Comparison of ENCODE assay signal across 8 cellular contexts in the genomic region with DNA sequence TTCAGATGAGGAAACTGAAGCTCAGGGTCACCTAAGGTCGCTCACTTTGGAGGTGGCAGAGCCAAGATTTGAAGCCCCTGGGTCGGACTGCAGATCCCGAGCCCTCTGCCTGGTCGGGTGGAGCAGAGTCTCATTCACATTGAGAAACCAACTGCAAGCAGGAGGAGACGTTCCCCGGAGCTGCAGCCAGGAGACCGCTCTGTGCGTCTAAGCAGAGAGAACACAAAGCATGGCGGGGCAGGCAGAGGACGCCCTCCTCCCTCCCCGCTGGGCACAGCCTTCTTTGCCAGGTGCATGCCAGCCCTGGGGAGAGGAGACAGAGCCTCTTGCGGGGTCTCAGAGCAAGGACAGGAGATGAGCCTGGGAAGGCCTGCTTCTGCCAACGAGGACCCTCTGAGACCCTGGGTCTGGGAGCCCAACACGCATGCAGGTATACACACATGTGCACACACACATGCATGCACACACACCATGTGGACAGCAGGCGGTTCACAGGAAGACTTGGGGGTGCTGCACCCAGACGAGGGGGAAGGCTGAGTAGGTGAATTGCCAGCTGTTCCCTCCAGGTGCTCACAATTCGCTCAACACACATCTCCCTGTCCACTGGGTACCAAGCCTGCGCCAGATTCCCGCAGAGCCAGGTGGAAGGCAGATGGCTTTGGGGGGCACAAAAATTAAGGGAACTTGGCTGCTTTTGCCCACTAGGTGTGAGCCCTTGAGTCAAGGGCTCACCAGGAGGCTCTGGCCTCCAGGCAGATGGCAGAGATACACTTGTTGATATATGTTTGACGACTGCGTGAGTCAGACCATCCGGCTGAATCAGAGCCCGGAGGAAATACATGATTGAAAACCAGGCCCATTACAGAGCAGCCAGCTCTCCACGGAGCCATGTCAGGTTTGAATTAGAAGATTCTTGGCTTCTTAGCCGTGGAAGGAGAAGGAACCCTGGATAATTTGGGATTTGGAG.
DNase-seq lines count a peak whose midpoint lies in the region; ATAC-seq and TF ChIP-seq lines count a peak whose summit lies in the region.

No MANE protein-coding gene starts in this region.

- peak overlapping the region; percentile 89 for H3K27ac Mint-ChIP-seq in stimulated activated effector memory CD8-positive, alpha-beta T cell treated with anti-CD3 and anti-CD28 coated beads, Interleukin-12 subunit alpha, Interleukin-12 subunit beta, amount 100 ng/mL, for 72 hours

- TF ChIP-seq CTCF in RWPE1 (conservative IDR thresholded peaks at IDR 0.05; ENCODE audit: low read depth) = peak; percentile 83

- peak; percentile 12 for DNase-seq in stimulated activated naive CD4-positive, alpha-beta T cell treated with Interleukin-2 at 50 U/mL for 16 hours (lab: John Stamatoyannopoulos, UW)
- no peak for DNase-seq in stimulated activated naive CD4-positive, alpha-beta T cell (lab: John Stamatoyannopoulos, UW)
- peak; percentile 99 for DNase-seq in RWPE1 (ENCODE audit: low spot score)
- DNase-seq in epithelial cell of prostate (ENCODE audit: low read depth, low spot score) = peak; percentile 73
- DNase-seq in stimulated activated effector memory CD8-positive, alpha-beta T cell treated with anti-CD3 and anti-CD28 coated beads, Interleukin-12 subunit alpha, Interleukin-12 subunit beta, amount 100 ng/mL, for 72 hours (ENCODE audit: low spot score in 2 of 2) = no peak
- no peak for DNase-seq in NCI-H82 (lab: John Stamatoyannopoulos, UW)
- no peak for DNase-seq in pons (ENCODE audit: low spot score)

- no peaks in the 10 kb centered on the region for H3K9me3 Mint-ChIP-seq in stimulated activated effector memory CD8-positive, alpha-beta T cell treated with anti-CD3 and anti-CD28 coated beads, Interleukin-12 subunit alpha, Interleukin-12 subunit beta, amount 100 ng/mL, for 72 hours

- POLR2A ChIA-PET in RWPE1 (lab: Yijun Ruan, JAX; ENCODE audit: low non-redundant PET) = interaction anchor here (0.5 kb wide), 1 partner anchor 86 kb away, joined by 3 read pairs; no protein-coding TSS in a partner anchor

- peak; percentile 92 for ATAC-seq in stimulated activated effector memory CD8-positive, alpha-beta T cell treated with anti-CD3 and anti-CD28 coated beads, Interleukin-12 subunit alpha, Interleukin-12 subunit beta, amount 100 ng/mL, for 72 hours
- ATAC-seq in HG03354 (IDR thresholded peaks at IDR 0.05; ENCODE audit: poor library complexity, severe bottlenecking, unreplicated experiment) = no peak

- peaks cover 15% of the 10 kb centered on the region for H3K4me1 Mint-ChIP-seq in stimulated activated effector memory CD8-positive, alpha-beta T cell treated with anti-CD3 and anti-CD28 coated beads, Interleukin-12 subunit alpha, Interleukin-12 subunit beta, amount 100 ng/mL, for 72 hours

- H3K27ac ChIP-seq in RWPE1 (peak overlapping the region; percentile 96), epithelial cell of prostate (peak overlapping the region; percentile 65)

- no peaks in the 10 kb centered on the region for H3K36me3 Mint-ChIP-seq in stimulated activated effector memory CD8-positive, alpha-beta T cell treated with anti-CD3 and anti-CD28 coated beads, Interleukin-12 subunit alpha, Interleukin-12 subunit beta, amount 100 ng/mL, for 72 hours

- CTCF ChIA-PET in RWPE1 (lab: Yijun Ruan, JAX) = interaction anchor here (0.5 to 5.6 kb wide), 21 partner anchors 9 to 867 kb away, joined by 3 to 63 read pairs (median 3); no protein-coding TSS in a partner anchor

- H3K4me3 Mint-ChIP-seq in stimulated activated effector memory CD8-positive, alpha-beta T cell treated with anti-CD3 and anti-CD28 coated beads, Interleukin-12 subunit alpha, Interleukin-12 subunit beta, amount 100 ng/mL, for 72 hours = peak overlapping the region; percentile 55

Comparison
In these comparisons a context has a peak if more than half of its experiments do, and no peak if none do; other contexts are left out.
1. DNase-seq: peak in stimulated activated naive CD4-positive, alpha-beta T cell treated with Interleukin-2 at 50 U/mL for 16 hours (single experiment), RWPE1 (single experiment) and epithelial cell of prostate (single experiment); none in stimulated activated naive CD4-positive, alpha-beta T cell (0 of 6), stimulated activated effector memory CD8-positive, alpha-beta T cell treated with anti-CD3 and anti-CD28 coated beads, Interleukin-12 subunit alpha, Interleukin-12 subunit beta, amount 100 ng/mL, for 72 hours (0 of 2), NCI-H82 (single experiment) and pons (single experiment).